Comparison of ENCODE assay signal across 31 cellular contexts in the genomic region with DNA sequence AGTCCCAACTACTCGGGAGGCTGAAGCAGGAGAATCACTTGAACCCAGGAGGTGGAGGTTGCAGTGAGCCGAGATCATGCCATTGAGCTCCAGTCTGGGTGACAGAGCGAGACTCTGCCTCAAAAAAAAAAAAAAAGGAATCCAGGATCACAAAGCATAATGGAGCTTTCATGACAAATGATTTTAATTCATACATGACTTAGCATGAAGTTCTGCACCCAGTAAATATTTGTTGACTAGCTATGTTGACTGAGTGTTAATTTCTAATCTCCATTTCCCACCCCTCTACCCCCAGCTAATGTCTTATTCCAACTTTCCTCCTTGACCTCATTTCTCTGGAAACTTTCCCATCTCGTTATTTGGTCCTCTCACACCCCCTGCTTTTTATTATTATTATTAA. TPM values are rescaled to one million over a fixed set of nuclear protein-coding genes. Genes with fewer than 3 reads are reported as not detected.
"Had no signal": no experiment of that assay in that cellular context is flagged by ENCODE, and none has a peak within 500 bp of the region (broad histone marks: within the 10 kb centered on the region; RNA-seq: fewer than 3 reads in every experiment).

No MANE protein-coding gene starts in this region.

- H3K4me1 ChIP-seq: colonic mucosa, esophagus muscularis mucosa, esophagus squamous epithelium, gastroesophageal sphincter, heart left ventricle, heart right ventricle had no signal

- FAIRE-seq: colon, endometrium, endothelial cell of umbilical vein, frontal cortex had no signal

- H3K27me3 ChIP-seq: colonic mucosa, dorsolateral prefrontal cortex, esophagus muscularis mucosa, esophagus squamous epithelium, foreskin keratinocyte, gastroesophageal sphincter, heart left ventricle, heart right ventricle had no signal

- H3K36me3 ChIP-seq: colonic mucosa, esophagus squamous epithelium, gastroesophageal sphincter had no signal

- H3K9me3 ChIP-seq: colonic mucosa, esophagus muscularis mucosa, esophagus squamous epithelium, gastroesophageal sphincter, heart left ventricle, heart right ventricle had no signal

- H3K27ac ChIP-seq: colonic mucosa, coronary artery, dorsolateral prefrontal cortex, epithelial cell of prostate, esophagus muscularis mucosa, esophagus squamous epithelium, foreskin keratinocyte, gastroesophageal sphincter, heart left ventricle, heart right ventricle had no signal

- ATAC-seq: effector memory CD8-positive, alpha-beta T cell; esophagus mucosa; foreskin keratinocyte; gastroesophageal sphincter; heart right ventricle had no signal

- DNase-seq: colonic mucosa; cortex of kidney; dermis blood vessel endothelial cell; dorsolateral prefrontal cortex; effector CD4-positive, alpha-beta T cell; effector CD8-positive, alpha-beta T cell; effector memory CD4-positive, alpha-beta T cell; effector memory CD8-positive, alpha-beta T cell; endodermal cell; erythroblast; esophagus squamous epithelium; foreskin fibroblast; foreskin keratinocyte; glutamatergic neuron; head of caudate nucleus; heart left ventricle; heart right ventricle had no signal

- H3K4me3 ChIP-seq: colonic mucosa, coronary artery, dorsolateral prefrontal cortex, esophagus muscularis mucosa, esophagus squamous epithelium, gastroesophageal sphincter, heart left ventricle, heart right ventricle had no signal

RNA-seq across cellular contexts. Expression of gene ATOH7, which starts 53.3 kb away (rescaled TPM):
- total RNA-seq: dermis blood vessel endothelial cell, dermis microvascular lymphatic vessel endothelial cell, endothelial cell of umbilical vein, epithelial cell of proximal tubule, esophagus mucosa, esophagus muscularis mucosa, esophagus squamous epithelium, fibroblast of lung, fibroblast of villous mesenchyme, glomerular endothelial cell, heart right ventricle had no signal
- polyA plus RNA-seq: endothelial cell of umbilical vein, fibroblast of lung, foreskin keratinocyte, heart left ventricle had no signal
